ENCODE assay signal across 18 cellular contexts in genomic region chr22:47138898-47139789, GRCh38.
"Had no signal": no experiment of that assay in that cellular context is flagged by ENCODE, and none has a peak within 500 bp of the region (broad histone marks: within the 10 kb centered on the region; RNA-seq: fewer than 3 reads in every experiment).

No MANE protein-coding gene starts in this region.

- H3K27me3 ChIP-seq: brain microvascular endothelial cell, hepatocyte, sigmoid colon had no signal

- H3K27ac ChIP-seq: brain microvascular endothelial cell, epithelial cell of prostate, hepatocyte, prostate gland, sigmoid colon had no signal

- H3K4me3 ChIP-seq: hepatocyte, prostate gland, sigmoid colon had no signal

- H3K36me3 ChIP-seq: brain microvascular endothelial cell, prostate gland, sigmoid colon had no signal

- DNase-seq: activated CD4-positive, CD25-positive, alpha-beta regulatory T cell; activated CD8-positive, alpha-beta memory T cell treated with anti-CD3 and anti-CD28 coated beads, Interleukin-2, amount 10 ng/mL, durations not matched to agents 7 days and 5 days; activated effector memory CD4-positive, alpha-beta T cell treated with Interleukin-2 at 50 U/mL for 16 hours; activated T-cell treated with anti-CD3 and anti-CD28 coated beads, Interleukin-2, amount 50 U/mL, for 24 hours; amygdala; brain microvascular endothelial cell; effector memory CD4-positive, alpha-beta T cell; left colon; naive thymus-derived CD4-positive, alpha-beta T cell; nucleus accumbens; sigmoid colon; stimulated activated CD4-positive, alpha-beta T cell treated with anti-CD3 and anti-CD28 coated beads, Interleukin-2, amount 100 ng/mL, for 24 hours; stimulated activated naive CD4-positive, alpha-beta T cell; substantia nigra; T-helper 17 cell had no signal

- H3K9me3 ChIP-seq: prostate gland, sigmoid colon had no signal

- H3K4me1 ChIP-seq: prostate gland, sigmoid colon had no signal

- ATAC-seq: activated CD8-positive, alpha-beta memory T cell treated with anti-CD3 and anti-CD28 coated beads, Interleukin-2, amount 10 ng/mL, durations not matched to agents 7 days and 5 days; left colon; naive thymus-derived CD4-positive, alpha-beta T cell; T-helper 17 cell had no signal
